ENCODE assay signal across 27 cellular contexts in the genomic region with DNA sequence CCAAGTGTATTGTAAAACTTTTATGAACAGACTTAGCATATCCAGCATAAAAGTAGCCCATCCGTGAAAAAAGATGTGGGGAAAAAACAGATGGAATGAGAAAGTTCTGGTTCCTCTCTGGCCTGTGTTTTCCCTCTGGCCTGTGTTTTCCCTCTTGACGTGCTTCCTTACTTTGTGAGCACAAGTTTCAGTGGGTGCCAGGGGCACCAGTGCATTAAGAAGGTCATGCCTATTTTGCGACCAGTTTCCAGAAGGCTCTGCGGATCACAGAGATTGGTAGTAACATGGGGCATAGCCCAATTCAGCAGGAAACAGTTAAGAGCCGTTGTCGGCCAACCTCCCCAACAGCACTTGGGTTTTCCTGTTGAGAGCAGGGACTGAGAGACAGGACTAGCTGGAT.
"Had no signal": no experiment of that assay in that cellular context is flagged by ENCODE, and none has a peak within 500 bp of the region (broad histone marks: within the 10 kb centered on the region; RNA-seq: fewer than 3 reads in every experiment).

No MANE protein-coding gene starts in this region.

- H3K36me3 ChIP-seq: gastrocnemius medialis, left lung, ovary, sigmoid colon, thoracic aorta, vagina had no signal

- H3K4me1 ChIP-seq: gastrocnemius medialis, psoas muscle, vagina had no signal

- ATAC-seq: esophagus mucosa; gastrocnemius medialis; left cardiac atrium; left lung; mucosa of descending colon; psoas muscle; right cardiac atrium; stimulated activated effector memory CD8-positive, alpha-beta T cell treated with anti-CD3 and anti-CD28 coated beads, Interleukin-12 subunit alpha, Interleukin-12 subunit beta, amount 100 ng/mL, for 72 hours; stimulated activated naive CD8-positive, alpha-beta T cell treated with anti-CD3 and anti-CD28 coated beads, Interleukin-15, Interleukin-2, amounts not matched to agents 100 U/mL and 50 U/mL, for 24 hours had no signal

- H3K9me3 Mint-ChIP-seq: endodermal cell; mesothelial cell of epicardium; stimulated activated effector memory CD8-positive, alpha-beta T cell treated with anti-CD3 and anti-CD28 coated beads, Interleukin-12 subunit alpha, Interleukin-12 subunit beta, amount 100 ng/mL, for 72 hours had no signal

- H3K9me3 ChIP-seq: gastrocnemius medialis, left lung, mucosa of descending colon, ovary, psoas muscle, sigmoid colon, thoracic aorta, vagina had no signal

- H3K4me3 ChIP-seq: dorsolateral prefrontal cortex, gastrocnemius medialis, left lung, mucosa of descending colon, ovary, psoas muscle, sigmoid colon, thoracic aorta, vagina had no signal

- H3K27me3 ChIP-seq: gastrocnemius medialis, left lung, ovary, sigmoid colon, vagina had no signal

- H3K27ac ChIP-seq: dorsolateral prefrontal cortex, epithelial cell of prostate, gastrocnemius medialis, left lung, ovary, psoas muscle, sigmoid colon, thoracic aorta, vagina had no signal

- H3K27me3 Mint-ChIP-seq: naive B cell had no signal

- H3K4me3 Mint-ChIP-seq: endodermal cell; mesothelial cell of epicardium; naive B cell; stimulated activated effector memory CD8-positive, alpha-beta T cell treated with anti-CD3 and anti-CD28 coated beads, Interleukin-12 subunit alpha, Interleukin-12 subunit beta, amount 100 ng/mL, for 72 hours had no signal

- DNase-seq: dorsolateral prefrontal cortex; effector CD4-positive, alpha-beta T cell; endodermal cell; foreskin fibroblast; gastrocnemius medialis; head of caudate nucleus; left cardiac atrium; left lung; mesenchymal stem cell; mucosa of descending colon; naive B cell; occipital lobe; ovary; posterior cingulate gyrus; psoas muscle; right cardiac atrium; sigmoid colon; stimulated activated CD4-positive, alpha-beta T cell treated with anti-CD3 and anti-CD28 coated beads, Interleukin-2, amount 100 ng/mL, for 24 hours; stimulated activated CD4-positive, alpha-beta T cell treated with anti-CD3 and anti-CD28 coated beads, Interleukin-4, amount 100 ng/mL, for 24 hours; stimulated activated naive CD8-positive, alpha-beta T cell treated with anti-CD3 and anti-CD28 coated beads, Interleukin-15, Interleukin-2, amounts not matched to agents 100 U/mL and 50 U/mL, for 24 hours; trophoblast cell had no signal

- H3K27ac Mint-ChIP-seq: endodermal cell, mesothelial cell of epicardium had no signal
